ENCODE assay signal across 6 cellular contexts in the genomic region with DNA sequence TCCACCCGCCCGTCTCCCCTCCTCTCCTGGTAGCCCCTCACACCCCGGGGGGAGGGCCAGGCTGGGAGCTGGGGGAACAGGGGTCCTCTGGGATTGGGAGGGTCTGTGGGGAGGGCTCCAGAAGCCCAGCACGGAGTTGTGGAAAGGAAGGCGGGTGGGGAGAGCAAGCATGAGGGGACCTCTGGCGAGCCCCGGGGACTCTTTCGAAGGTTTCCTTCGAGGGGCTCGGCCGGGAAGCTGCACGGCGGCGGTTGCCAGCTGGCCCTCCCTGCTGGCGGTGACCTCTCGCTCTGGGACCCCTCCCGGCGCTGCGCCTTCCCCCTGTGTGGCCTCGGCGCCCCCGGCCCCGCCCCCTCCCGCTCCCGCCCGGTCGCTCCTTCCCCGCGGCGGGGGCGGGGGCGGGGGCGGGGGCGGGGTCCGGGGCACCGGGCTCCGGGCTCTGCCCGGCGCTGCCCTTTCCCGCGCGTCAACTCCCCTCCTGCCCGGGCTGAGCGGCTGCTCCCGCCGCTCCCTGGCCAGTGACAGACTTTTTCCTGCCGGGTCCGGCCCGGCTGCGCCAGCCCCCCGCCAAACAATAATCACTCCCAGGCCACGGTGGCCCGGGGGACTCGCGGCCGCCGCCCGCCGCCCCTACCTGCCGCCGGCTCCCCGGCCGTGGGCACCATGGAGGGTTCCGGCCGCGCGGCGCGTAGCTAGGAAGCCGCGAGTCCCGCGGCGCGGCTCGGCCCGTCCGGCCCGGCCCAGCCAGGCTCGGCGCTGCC. TPM values are rescaled to one million over a fixed set of nuclear protein-coding genes. Genes with fewer than 3 reads are reported as not detected.
A peak's percentile ranks its signal among the peaks of the same experiment; 100 is the strongest.
DNase-seq lines count a peak whose midpoint lies in the region; ATAC-seq and TF ChIP-seq lines count a peak whose summit lies in the region.

No MANE protein-coding gene starts in this region.

- peak overlapping the region; percentile 56 for H3K4me3 Mint-ChIP-seq in activated CD8-positive, alpha-beta T cell treated with anti-CD3 and anti-CD28 coated beads for 36 hours
- no peak overlapping the region for H3K4me3 Mint-ChIP-seq in activated CD8-positive, alpha-beta T cell treated with anti-CD3 and anti-CD28 coated beads, Interleukin-2, amount 10 ng/mL, durations not matched to agents 7 days and 5 days

- POLR2A ChIA-PET in activated CD8-positive, alpha-beta T cell treated with anti-CD3 and anti-CD28 coated beads for 36 hours (lab: Charles Lee) = interaction anchor here (1.0 to 4.6 kb wide), 5 partner anchors 10 to 32 kb away, joined by 3 to 20 read pairs (median 8); a partner anchor contains a TSS
- POLR2A ChIA-PET in activated CD8-positive, alpha-beta T cell treated with anti-CD3 and anti-CD28 coated beads, Interleukin-2, amount 10 ng/mL, durations not matched to agents 7 days and 5 days (lab: Charles Lee) = interaction anchor here (2.3 kb wide), 1 partner anchor 19 kb away, joined by 9 read pairs; a partner anchor contains a TSS

- H3K4me1 ChIP-seq in transverse colon = peaks cover 19 to 58% (median 54%) of the 10 kb centered on the region in 4 donors

- TF ChIP-seq POLR2A in transverse colon (IDR thresholded peaks at IDR 0.05) = peak; percentile 33

- intact Hi-C loops in activated CD8-positive, alpha-beta T cell treated with anti-CD3 and anti-CD28 coated beads for 36 hours (cut with micrococcal nuclease) = no loop called here
- intact Hi-C loops in left cardiac atrium (cut with DNase I) = no loop called here
- intact Hi-C loops in transverse colon (cut with DNase I; ENCODE audit: low total_unique reads) = no loop called here

- CTCF ChIA-PET in activated CD8-positive, alpha-beta T cell treated with anti-CD3 and anti-CD28 coated beads for 36 hours (lab: Charles Lee) = interaction anchor here (0.7 to 30.8 kb wide), 4 partner anchors 9 to 27 kb away, joined by 3 to 883 read pairs (median 48); a partner anchor contains a TSS
- CTCF ChIA-PET in activated CD8-positive, alpha-beta T cell treated with anti-CD3 and anti-CD28 coated beads, Interleukin-2, amount 10 ng/mL, durations not matched to agents 7 days and 5 days (lab: Charles Lee) = interaction anchor here (6.0 to 31.4 kb wide), 3 partner anchors 11 to 26 kb away, joined by 61 to 998 read pairs (median 64); a partner anchor contains a TSS

- TF ChIP-seq EP300 in transverse colon (IDR thresholded peaks at IDR 0.05; ENCODE audit: low read depth) = no peak

- no peaks in the 10 kb centered on the region for H3K36me3 ChIP-seq in transverse colon

- H3K27ac ChIP-seq in transverse colon = peak overlapping the region; percentile 90 to 96 (median 95)

- H3K4me3 ChIP-seq in transverse colon = peak overlapping the region; percentile 58 to 94 (median 84)

- H3K9me3 ChIP-seq in transverse colon = no peaks in the 10 kb centered on the region

- H3K27me3 ChIP-seq in transverse colon = no peaks in the 10 kb centered on the region

- no peaks in the 10 kb centered on the region for H3K36me3 Mint-ChIP-seq in activated CD8-positive, alpha-beta T cell treated with anti-CD3 and anti-CD28 coated beads for 36 hours (ENCODE audit: low read depth)
- no peaks in the 10 kb centered on the region for H3K36me3 Mint-ChIP-seq in activated CD8-positive, alpha-beta T cell treated with anti-CD3 and anti-CD28 coated beads, Interleukin-2, amount 10 ng/mL, durations not matched to agents 7 days and 5 days (ENCODE audit: low read depth)

- ATAC-seq in activated CD8-positive, alpha-beta T cell treated with anti-CD3 and anti-CD28 coated beads for 36 hours = no peak
- no peak for ATAC-seq in activated CD8-positive, alpha-beta T cell treated with anti-CD3 and anti-CD28 coated beads, Interleukin-2, amount 10 ng/mL, durations not matched to agents 7 days and 5 days
- ATAC-seq in left cardiac atrium = peak; percentile 2 to 31
- no peak for ATAC-seq in HG02884 (IDR thresholded peaks at IDR 0.05; ENCODE audit: unreplicated experiment)

- no peaks in the 10 kb centered on the region for H3K9me3 Mint-ChIP-seq in activated CD8-positive, alpha-beta T cell treated with anti-CD3 and anti-CD28 coated beads for 36 hours
- no peaks in the 10 kb centered on the region for H3K9me3 Mint-ChIP-seq in activated CD8-positive, alpha-beta T cell treated with anti-CD3 and anti-CD28 coated beads, Interleukin-2, amount 10 ng/mL, durations not matched to agents 7 days and 5 days (ENCODE audit: insufficient read depth)

- TF ChIP-seq CTCF in activated CD8-positive, alpha-beta T cell treated with anti-CD3 and anti-CD28 coated beads for 36 hours (IDR thresholded peaks at IDR 0.05) = no peak
- TF ChIP-seq CTCF in transverse colon (IDR thresholded peaks at IDR 0.05) = no peak

- 1% methylated on average over 41 of the region's 81 CpGs; no CpG with 5 or more reads in 1 of the 2 donors for WGBS in transverse colon (ENCODE audit: low coverage in 1 of 2), 2 donors

- peaks cover 56% of the 10 kb centered on the region for H3K4me1 Mint-ChIP-seq in activated CD8-positive, alpha-beta T cell treated with anti-CD3 and anti-CD28 coated beads for 36 hours (ENCODE audit: low read depth)
- peaks cover 66% of the 10 kb centered on the region for H3K4me1 Mint-ChIP-seq in activated CD8-positive, alpha-beta T cell treated with anti-CD3 and anti-CD28 coated beads, Interleukin-2, amount 10 ng/mL, durations not matched to agents 7 days and 5 days (ENCODE audit: low read depth)

- in situ Hi-C loops in transverse colon (cut with MboI; ENCODE audit: low pct_ligation_motif_present in 1 of 4, low pct_unique_long_range_greater_than_20kb in 1 of 4, low sequenced_read_pairs in 3 of 4) = no loop called here

- no peak for DNase-seq in activated CD8-positive, alpha-beta T cell treated with anti-CD3 and anti-CD28 coated beads for 36 hours
- no peak for DNase-seq in activated CD8-positive, alpha-beta T cell treated with anti-CD3 and anti-CD28 coated beads, Interleukin-2, amount 10 ng/mL, durations not matched to agents 7 days and 5 days
- DNase-seq in left cardiac atrium (peak; percentile 56), transverse colon (no peak), foreskin melanocyte (no peak)

- H3K27me3 Mint-ChIP-seq in activated CD8-positive, alpha-beta T cell treated with anti-CD3 and anti-CD28 coated beads for 36 hours = peaks cover 27% of the 10 kb centered on the region
- H3K27me3 Mint-ChIP-seq in activated CD8-positive, alpha-beta T cell treated with anti-CD3 and anti-CD28 coated beads, Interleukin-2, amount 10 ng/mL, durations not matched to agents 7 days and 5 days (ENCODE audit: low read depth) = peaks cover 61% of the 10 kb centered on the region

- no peak overlapping the region for H3K27ac Mint-ChIP-seq in activated CD8-positive, alpha-beta T cell treated with anti-CD3 and anti-CD28 coated beads for 36 hours
- no peak overlapping the region for H3K27ac Mint-ChIP-seq in activated CD8-positive, alpha-beta T cell treated with anti-CD3 and anti-CD28 coated beads, Interleukin-2, amount 10 ng/mL, durations not matched to agents 7 days and 5 days

RNA-seq across cellular contexts. Expression of a gene that starts 1.0 kb away (rescaled TPM):
- total RNA-seq in activated CD8-positive, alpha-beta T cell treated with anti-CD3 and anti-CD28 coated beads for 36 hours = under 1 TPM; 0.79 to 0.81 TPM
- total RNA-seq in activated CD8-positive, alpha-beta T cell treated with anti-CD3 and anti-CD28 coated beads, Interleukin-2, amount 10 ng/mL, durations not matched to agents 7 days and 5 days = under 1 TPM; 0.29 to 0.50 TPM
- total RNA-seq in left cardiac atrium (1 to 10 TPM; 1.1 to 4.6 TPM), transverse colon (10 to 100 TPM in 1 of 4 donors, 1 to 10 TPM in 3; 1.8 to 46.4 (median 5.8) TPM)

RNA-seq across cellular contexts. Expression of a gene that starts 19.1 kb away (rescaled TPM):
- 10 to 100 TPM; 34.1 to 36.1 TPM for total RNA-seq in activated CD8-positive, alpha-beta T cell treated with anti-CD3 and anti-CD28 coated beads for 36 hours
- 10 to 100 TPM; 53.2 to 56.7 TPM for total RNA-seq in activated CD8-positive, alpha-beta T cell treated with anti-CD3 and anti-CD28 coated beads, Interleukin-2, amount 10 ng/mL, durations not matched to agents 7 days and 5 days
- total RNA-seq in left cardiac atrium (10 to 100 TPM; 54.5 to 59.3 TPM), transverse colon (100 to 1,000 TPM; 261 to 372 (median 319) TPM)

RNA-seq across cellular contexts. Expression of a gene that starts 19.4 kb away (rescaled TPM):
- 10 to 100 TPM; 29.7 to 30.6 TPM for total RNA-seq in activated CD8-positive, alpha-beta T cell treated with anti-CD3 and anti-CD28 coated beads for 36 hours
- 10 to 100 TPM; 59.5 to 60.4 TPM for total RNA-seq in activated CD8-positive, alpha-beta T cell treated with anti-CD3 and anti-CD28 coated beads, Interleukin-2, amount 10 ng/mL, durations not matched to agents 7 days and 5 days
- total RNA-seq in left cardiac atrium = 1 to 10 TPM; 6.2 to 9.0 TPM
- 100 to 1,000 TPM in 2 of 4 donors, 10 to 100 TPM in 2; 37.8 to 470 (median 95.3) TPM for total RNA-seq in transverse colon

RNA-seq across cellular contexts. Expression of a gene that starts 29.2 kb away (rescaled TPM):
- total RNA-seq in activated CD8-positive, alpha-beta T cell treated with anti-CD3 and anti-CD28 coated beads for 36 hours = 100 to 1,000 TPM; 249 to 258 TPM
- total RNA-seq in activated CD8-positive, alpha-beta T cell treated with anti-CD3 and anti-CD28 coated beads, Interleukin-2, amount 10 ng/mL, durations not matched to agents 7 days and 5 days = 100 to 1,000 TPM; 429 to 434 TPM
- 10 to 100 TPM; 86.7 to 94.1 TPM for total RNA-seq in left cardiac atrium
- total RNA-seq in transverse colon = 100 to 1,000 TPM in 3 of 4 donors, 10 to 100 TPM in 1; 83.0 to 251 (median 163) TPM

RNA-seq across cellular contexts. Expression of a gene that starts 31.5 kb away (rescaled TPM):
- total RNA-seq in activated CD8-positive, alpha-beta T cell treated with anti-CD3 and anti-CD28 coated beads for 36 hours = 100 to 1,000 TPM; 138 to 144 TPM
- 100 to 1,000 TPM; 345 to 352 TPM for total RNA-seq in activated CD8-positive, alpha-beta T cell treated with anti-CD3 and anti-CD28 coated beads, Interleukin-2, amount 10 ng/mL, durations not matched to agents 7 days and 5 days
- 1 to 10 TPM; 2.4 to 2.8 TPM for total RNA-seq in left cardiac atrium
- 10 to 100 TPM in 2 of 4 donors, 1 to 10 TPM in 2; 1.2 to 17.2 (median 7.4) TPM for total RNA-seq in transverse colon

Comparison
In these comparisons a context has a peak if more than half of its experiments do, and no peak if none do; other contexts are left out.
1. ATAC-seq: peak in left cardiac atrium (2 of 2); none in activated CD8-positive, alpha-beta T cell treated with anti-CD3 and anti-CD28 coated beads for 36 hours (single experiment), activated CD8-positive, alpha-beta T cell treated with anti-CD3 and anti-CD28 coated beads, Interleukin-2, amount 10 ng/mL, durations not matched to agents 7 days and 5 days (single experiment) and HG02884 (single experiment).
2. RNA of a gene that starts 19.1 kb away (total RNA-seq): 261 to 372 TPM in transverse colon; 54.5 to 59.3 TPM in left cardiac atrium, 53.2 to 56.7 TPM in activated CD8-positive, alpha-beta T cell treated with anti-CD3 and anti-CD28 coated beads, Interleukin-2, amount 10 ng/mL, durations not matched to agents 7 days and 5 days and 34.1 to 36.1 TPM in activated CD8-positive, alpha-beta T cell treated with anti-CD3 and anti-CD28 coated beads for 36 hours; every median in the first group is over 4 times any median in the second.